Comparison of ENCODE assay signal across 20 cellular contexts in genomic region chr9:21958833-21959232, GRCh38.
A peak's percentile ranks its signal among the peaks of the same experiment; 100 is the strongest.
DNase-seq lines count a peak whose midpoint lies in the region; ATAC-seq lines count a peak whose summit lies in the region.
"Had no signal": no experiment of that assay in that cellular context is flagged by ENCODE, and none has a peak within 500 bp of the region (broad histone marks: within the 10 kb centered on the region; RNA-seq: fewer than 3 reads in every experiment).

No MANE protein-coding gene starts in this region.

- H3K9me3 Mint-ChIP-seq in stimulated activated naive CD8-positive, alpha-beta T cell treated with anti-CD3 and anti-CD28 coated beads, Interleukin-15, amount 100 ng/mL, for 72 hours, result peaks cover 0 to 11% of the 10 kb centered on the region in 2 donors
- H3K9me3 Mint-ChIP-seq in stimulated activated effector memory CD8-positive, alpha-beta T cell treated with anti-CD3 and anti-CD28 coated beads, Interleukin-12 subunit alpha, Interleukin-12 subunit beta, amount 100 ng/mL, for 72 hours, result peaks cover 2% of the 10 kb centered on the region
- H3K9me3 Mint-ChIP-seq: GM23338 had no signal

- DNase-seq in activated CD4-positive, CD25-positive, alpha-beta regulatory T cell treated with anti-CD3 and anti-CD28 coated beads, Interleukin-2, amount 50 U/mL, for 72 hours, result no peak
- DNase-seq in stimulated activated naive CD8-positive, alpha-beta T cell treated with anti-CD3 and anti-CD28 coated beads, Interleukin-15, amount 100 ng/mL, for 72 hours, result no peak
- no peak for DNase-seq in stimulated activated naive CD8-positive, alpha-beta T cell treated with anti-CD3 and anti-CD28 coated beads, Interleukin-15, Interleukin-2, amounts not matched to agents 100 U/mL and 50 U/mL, for 24 hours
- DNase-seq in stimulated activated effector memory CD8-positive, alpha-beta T cell treated with anti-CD3 and anti-CD28 coated beads, Interleukin-12 subunit alpha, Interleukin-12 subunit beta, amount 100 ng/mL, for 72 hours (ENCODE audit: low spot score in 2 of 2), result no peak
- DNase-seq in T1000 (lab: John Stamatoyannopoulos, UW), result no peak
- DNase-seq: 8988T; ACHN; C1 segment of cervical spinal cord; Calu3; CD4-positive, alpha-beta memory T cell; COR-L47; DMS53; DMS79 treated with DMSO at 0.1 percent for 48 hours; GF-D8; H9 had no signal

- H3K27ac Mint-ChIP-seq in stimulated activated naive CD8-positive, alpha-beta T cell treated with anti-CD3 and anti-CD28 coated beads, Interleukin-15, amount 100 ng/mL, for 72 hours, result no peak overlapping the region
- no peak overlapping the region for H3K27ac Mint-ChIP-seq in stimulated activated effector memory CD8-positive, alpha-beta T cell treated with anti-CD3 and anti-CD28 coated beads, Interleukin-12 subunit alpha, Interleukin-12 subunit beta, amount 100 ng/mL, for 72 hours
- H3K27ac Mint-ChIP-seq: CD4-positive, alpha-beta memory T cell; GM23338; H9 had no signal

- no peak overlapping the region for H3K4me3 Mint-ChIP-seq in stimulated activated naive CD8-positive, alpha-beta T cell treated with anti-CD3 and anti-CD28 coated beads, Interleukin-15, amount 100 ng/mL, for 72 hours
- no peak overlapping the region for H3K4me3 Mint-ChIP-seq in stimulated activated effector memory CD8-positive, alpha-beta T cell treated with anti-CD3 and anti-CD28 coated beads, Interleukin-12 subunit alpha, Interleukin-12 subunit beta, amount 100 ng/mL, for 72 hours
- H3K4me3 Mint-ChIP-seq: CD4-positive, alpha-beta memory T cell; GM23338; H9 had no signal

- peaks cover 43% of the 10 kb centered on the region for H3K27me3 Mint-ChIP-seq in stimulated activated naive CD8-positive, alpha-beta T cell treated with anti-CD3 and anti-CD28 coated beads, Interleukin-15, amount 100 ng/mL, for 72 hours

- no peaks in the 10 kb centered on the region for H3K36me3 Mint-ChIP-seq in stimulated activated effector memory CD8-positive, alpha-beta T cell treated with anti-CD3 and anti-CD28 coated beads, Interleukin-12 subunit alpha, Interleukin-12 subunit beta, amount 100 ng/mL, for 72 hours

- H3K4me1 Mint-ChIP-seq in stimulated activated naive CD8-positive, alpha-beta T cell treated with anti-CD3 and anti-CD28 coated beads, Interleukin-15, amount 100 ng/mL, for 72 hours, result no peaks in the 10 kb centered on the region
- no peaks in the 10 kb centered on the region for H3K4me1 Mint-ChIP-seq in stimulated activated effector memory CD8-positive, alpha-beta T cell treated with anti-CD3 and anti-CD28 coated beads, Interleukin-12 subunit alpha, Interleukin-12 subunit beta, amount 100 ng/mL, for 72 hours
- H3K4me1 Mint-ChIP-seq: GM23338, H9 had no signal

- peak; percentile 60 to 68 for ATAC-seq in activated CD4-positive, CD25-positive, alpha-beta regulatory T cell treated with anti-CD3 and anti-CD28 coated beads, Interleukin-2, amount 50 U/mL, for 24 hours
- peak; percentile 67 for ATAC-seq in stimulated activated naive CD8-positive, alpha-beta T cell treated with anti-CD3 and anti-CD28 coated beads, Interleukin-15, amount 100 ng/mL, for 72 hours
- ATAC-seq in stimulated activated naive CD8-positive, alpha-beta T cell treated with anti-CD3 and anti-CD28 coated beads, Interleukin-15, Interleukin-2, amounts not matched to agents 100 U/mL and 50 U/mL, for 24 hours, result no peak
- ATAC-seq in stimulated activated effector memory CD8-positive, alpha-beta T cell treated with anti-CD3 and anti-CD28 coated beads, Interleukin-12 subunit alpha, Interleukin-12 subunit beta, amount 100 ng/mL, for 72 hours, result peak; percentile 78
- no peak for ATAC-seq in HG03469 (IDR thresholded peaks at IDR 0.05; ENCODE audit: unreplicated experiment)
- ATAC-seq: A549, GM23338, HCT116 had no signal

Comparison
In these comparisons a context has a peak if more than half of its experiments do, and no peak if none do; other contexts are left out.
1. ATAC-seq: peak in activated CD4-positive, CD25-positive, alpha-beta regulatory T cell treated with anti-CD3 and anti-CD28 coated beads, Interleukin-2, amount 50 U/mL, for 24 hours (2 of 2), stimulated activated naive CD8-positive, alpha-beta T cell treated with anti-CD3 and anti-CD28 coated beads, Interleukin-15, amount 100 ng/mL, for 72 hours (single experiment) and stimulated activated effector memory CD8-positive, alpha-beta T cell treated with anti-CD3 and anti-CD28 coated beads, Interleukin-12 subunit alpha, Interleukin-12 subunit beta, amount 100 ng/mL, for 72 hours (single experiment); none in stimulated activated naive CD8-positive, alpha-beta T cell treated with anti-CD3 and anti-CD28 coated beads, Interleukin-15, Interleukin-2, amounts not matched to agents 100 U/mL and 50 U/mL, for 24 hours (single experiment) and HG03469 (single experiment).